14 cellular contexts compared by ENCODE assay signal in genomic region chr2:11839916-11840315, GRCh38.
"Had no signal": no experiment of that assay in that cellular context is flagged by ENCODE, and none has a peak within 500 bp of the region (broad histone marks: within the 10 kb centered on the region; RNA-seq: fewer than 3 reads in every experiment).

No MANE protein-coding gene starts in this region.

- H3K27ac ChIP-seq: coronary artery, esophagus muscularis mucosa, left ventricle myocardium inferior, right atrium auricular region, VCaP had no signal

- H3K9me3 ChIP-seq: right atrium auricular region had no signal

- DNase-seq: activated CD4-positive, alpha-beta T cell treated with anti-CD3 and anti-CD28 coated beads for 1 hour; activated CD4-positive, alpha-beta T cell treated with anti-CD3 and anti-CD28 coated beads, Interleukin-2, amount 50 U/mL, for 4 hours; activated naive CD4-positive, alpha-beta T cell treated with anti-CD3 and anti-CD28 coated beads for 36 hours; activated T-cell treated with anti-CD3 and anti-CD28 coated beads, Interleukin-2, amount 50 U/mL, for 1 hour; foreskin fibroblast; left ventricle myocardium inferior; occipital lobe; stimulated activated CD4-positive, alpha-beta T cell treated with anti-CD3 and anti-CD28 coated beads, Interleukin-1b, Interleukin-23, amount 100 ng/mL, for 48 hours; T-helper 1 cell had no signal

- H3K27me3 ChIP-seq: right atrium auricular region had no signal

- ATAC-seq: natural killer cell treated with Interleukin-12 subunit alpha and Interleukin-12 subunit beta and Interleukin-15 and Interleukin-18, amount 100 ng/mL, for 72 hours had no signal

- H3K36me3 ChIP-seq: esophagus muscularis mucosa, left ventricle myocardium inferior, right atrium auricular region had no signal

- H3K4me3 ChIP-seq: coronary artery, esophagus muscularis mucosa, left ventricle myocardium inferior, right atrium auricular region had no signal

- H3K4me1 ChIP-seq: esophagus muscularis mucosa, left ventricle myocardium inferior, right atrium auricular region had no signal
